Comparison of ENCODE assay signal across 31 cellular contexts in genomic region chr11:4797212-4797611, GRCh38. TPM values are rescaled to one million over a fixed set of nuclear protein-coding genes. Genes with fewer than 3 reads are reported as not detected.
DNase-seq lines count a peak whose midpoint lies in the region; ATAC-seq, FAIRE-seq and TF ChIP-seq lines count a peak whose summit lies in the region.
"Had no signal": no experiment of that assay in that cellular context is flagged by ENCODE, and none has a peak within 500 bp of the region (broad histone marks: within the 10 kb centered on the region; RNA-seq: fewer than 3 reads in every experiment).

No MANE protein-coding gene starts in this region.

- no peak overlapping the region for H2BK15ac ChIP-seq in H1 (ENCODE audit: low read length)

- no peaks in the 10 kb centered on the region for H3K36me3 ChIP-seq in H1 (ENCODE audit: control insufficient read depth in 2 of 4, insufficient read depth in 4 of 4, low read length in 3 of 4)
- H3K36me3 ChIP-seq in mucosa of descending colon (ENCODE audit: low read depth), result no peaks in the 10 kb centered on the region
- H3K36me3 ChIP-seq: BE2C, BLaER1 had no signal

- H2AK5ac ChIP-seq in H1 (ENCODE audit: low read depth, low read length), result no peak overlapping the region

- POLR2A ChIA-PET in H1 (lab: Charles Lee; ENCODE audit: partially characterized antibody), result interaction anchor here (0.7 kb wide), 1 partner anchor 123 kb away, joined by 3 read pairs; no protein-coding TSS in a partner anchor

- WGBS in H1 (ENCODE audit: extremely low coverage in 1 of 2, insufficient coverage in 1 of 2, insufficient read length in 1 of 2, insufficient replicate concordance in 2 of 2, low coverage in 1 of 2, low lambda C conversion rate in 2 of 2, missing lambda C conversion rate in 1 of 2), 2 experiments, result 48% methylated on average over 2 of the region's 2 CpGs; no CpG with 5 or more reads in 1 of the 2 experiments

- no peak overlapping the region for H2BK5ac ChIP-seq in H1 (ENCODE audit: low read depth, low read length)

- no peak overlapping the region for H3K27ac ChIP-seq in H1 (ENCODE audit: low read depth, low read length)
- H3K27ac ChIP-seq: 22Rv1, A549, BLaER1 had no signal

- CTCF ChIA-PET in H1 (lab: Charles Lee; ENCODE audit: partially characterized antibody), result interaction anchor here (1.2 to 1.4 kb wide), 2 partner anchors 58 to 160 kb away, joined by 4 to 6 read pairs; partner anchors contain the start of gene OR51D1

- no peaks in the 10 kb centered on the region for H4K20me1 ChIP-seq in H1 (replicated peaks in 1 of 2; ENCODE audit: control insufficient read depth in 1 of 2, insufficient read depth in 2 of 2, low read length in 2 of 2)
- H4K20me1 ChIP-seq: BLaER1 had no signal

- no peak for TF ChIP-seq EP300 in H1 (IDR thresholded peaks at IDR 0.05; ENCODE audit: borderline replicate concordance in 1 of 2, low read depth in 2 of 2, low read length in 2 of 2)

- TF ChIP-seq POLR2A in H1 (IDR thresholded peaks at IDR 0.05; ENCODE audit: control extremely low read depth in 1 of 2, low read depth in 2 of 2, low read length in 2 of 2), result no peak

- DNase-seq in NCI-H2029 (lab: John Stamatoyannopoulos, UW) (peak; percentile 15), NCI-H2029 treated with DMSO at 0.1 percent for 48 hours (lab: John Stamatoyannopoulos, UW) (no peak), H1 (ENCODE audit: low read depth in 1 of 2, low spot score in 2 of 2) (no peak), fibroblast of mammary gland (ENCODE audit: low read depth) (peak; percentile 10), mucosa of descending colon (no peak), ureter (ENCODE audit: low spot score) (no peak), ACHN (no peak)
- DNase-seq: BE2C; C1 segment of cervical spinal cord; CD4-positive, alpha-beta memory T cell; CD4-positive, CD25-positive, alpha-beta regulatory T cell; CD8-positive, alpha-beta memory T cell; COR-L47; DMS 273 treated with DMSO at 0.1 percent for 48 hours; DMS153; DMS53; DMS79; DND-41; EL; GDM1 had no signal

- no peak overlapping the region for H2BK120ac ChIP-seq in H1 (replicated peaks; ENCODE audit: low read depth, low read length)

- no peak overlapping the region for H4K8ac ChIP-seq in H1 (ENCODE audit: extremely low read depth, insufficient read depth, low read length)

- H3K4me1 ChIP-seq in H1 (replicated peaks in 1 of 4; ENCODE audit: control insufficient read depth in 3 of 4, insufficient read depth in 4 of 4, low read length in 3 of 4) (no peaks in the 10 kb centered on the region), mucosa of descending colon (ENCODE audit: low read depth) (no peaks in the 10 kb centered on the region)
- H3K4me1 ChIP-seq: A549, BE2C, BLaER1 had no signal

- H3K4ac ChIP-seq in H1 (replicated peaks; ENCODE audit: insufficient read length, low read depth, low read length), result no peak overlapping the region

- H3K23ac ChIP-seq in H1 (ENCODE audit: insufficient read length), result no peak overlapping the region

- no peak overlapping the region for H3K56ac ChIP-seq in H1 (replicated peaks; ENCODE audit: insufficient read length, low read depth, low read length)

- H2BK20ac ChIP-seq in H1 (ENCODE audit: low read length), result no peak overlapping the region

- no peak for TF ChIP-seq RAD21 in H1 (IDR thresholded peaks at IDR 0.05 in 1 of 2, conservative IDR thresholded peaks at IDR 0.05 in 1 of 2; ENCODE audit: low read depth in 2 of 2, low read length in 2 of 2)

- no peak overlapping the region for H4K5ac ChIP-seq in H1 (ENCODE audit: insufficient read length, low read depth, low read length)

- H3K9ac ChIP-seq in H1 (replicated peaks in 1 of 4; ENCODE audit: extremely low read depth in 1 of 4, low read depth in 3 of 4, low read length in 3 of 4), result no peak overlapping the region
- H3K9ac ChIP-seq: BLaER1 had no signal

- H3K14ac ChIP-seq in H1 (ENCODE audit: insufficient read length), result no peak overlapping the region

- intact Hi-C loops in mucosa of descending colon (cut with DNase I, micrococcal nuclease), result no loop called here

- peak overlapping the region; percentile 39; the same call in 1 of the 2 replicates for H2AFZ ChIP-seq in H1 (ENCODE audit: low read length)

- H3K23me2 ChIP-seq in H1 (ENCODE audit: low read depth, low read length), result no peaks in the 10 kb centered on the region; the same call in 1 of the 2 replicates

- H2BK12ac ChIP-seq in H1 (ENCODE audit: low read depth, low read length), result no peak overlapping the region

- in situ Hi-C loops in ACHN (cut with HindIII; ENCODE audit: low pct_ligation_motif_present, low pct_unique_long_range_greater_than_20kb, low sequenced_read_pairs), result no loop called here

- H3K4me3 ChIP-seq in H1 (ENCODE audit: extremely low read depth in 1 of 4, insufficient read depth in 2 of 4, low read depth in 3 of 4, low read length in 4 of 4) (no peak overlapping the region), fibroblast of mammary gland (ENCODE audit: control insufficient read depth, low read depth, low read length) (no peak overlapping the region), mucosa of descending colon (no peak overlapping the region)
- H3K4me3 ChIP-seq: A549, BLaER1, GM12878 had no signal

- H3K79me1 ChIP-seq in H1 (ENCODE audit: low read depth, low read length), result no peaks in the 10 kb centered on the region

- no peak for FAIRE-seq in H1 (lab: Jason Lieb, UNC)
- FAIRE-seq: A549, GM12878, GM12892, GM18507 had no signal

- TF ChIP-seq CTCF in H1 (IDR thresholded peaks at IDR 0.05; ENCODE audit: control extremely low read depth in 1 of 3, insufficient read depth in 1 of 3, low read depth in 1 of 3, low read length in 3 of 3) (no peak), fibroblast of mammary gland (conservative IDR thresholded peaks at IDR 0.05; ENCODE audit: control insufficient read depth, insufficient read depth, low read depth, low read length) (no peak), mucosa of descending colon (IDR thresholded peaks at IDR 0.05) (no peak)

- H3K4me2 ChIP-seq in H1 (ENCODE audit: insufficient read depth in 1 of 2, low read depth in 2 of 2, low read length in 2 of 2), result no peak overlapping the region
- H3K4me2 ChIP-seq: A549, BLaER1 had no signal

- H3K9me3 ChIP-seq in H1 (ENCODE audit: insufficient read depth in 2 of 2, low read depth in 1 of 2, low read length in 1 of 2) (no peaks in the 10 kb centered on the region), mucosa of descending colon (no peaks in the 10 kb centered on the region)
- H3K9me3 ChIP-seq: A549, BE2C, BLaER1 had no signal

- H3K18ac ChIP-seq in H1 (ENCODE audit: extremely low read depth, low read length), result no peak overlapping the region

- no peak overlapping the region for H4K91ac ChIP-seq in H1 (replicated peaks; ENCODE audit: insufficient read length, low read length)

- H3K79me2 ChIP-seq in H1 (ENCODE audit: control insufficient read depth in 1 of 2, insufficient read depth in 2 of 2, low read length in 2 of 2), result no peaks in the 10 kb centered on the region

- ATAC-seq in mucosa of descending colon, result peak; percentile 75
- ATAC-seq: A549, GM12878 had no signal

- peaks cover 0 to 1% (median 0%) of the 10 kb centered on the region in 4 experiments; a peak in 1 of 7 replicates for H3K27me3 ChIP-seq in H1 (replicated peaks in 1 of 4; ENCODE audit: control insufficient read depth in 3 of 4, extremely low read depth in 1 of 4, insufficient read depth in 3 of 4, low read length in 3 of 4)
- H3K27me3 ChIP-seq: BE2C, BLaER1 had no signal

RNA-seq across cellular contexts. Expression of gene OR52R1, which starts 7.0 kb away (rescaled TPM):
- total RNA-seq in H1 (2021; fragmentation: NEBNext Ultra II Directional; extraction: Animal tissue kit (Norgen Biotek cat#: 25700)), result not detected in 2 replicates
- polyA plus RNA-seq in H1 (2011; rRNA removed), result not detected in 2 replicates
- polyA plus RNA-seq in H1 (2011; cell fraction: cytosol; rRNA removed), result not detected
- polyA plus RNA-seq in H1 (2011; cell fraction: nucleus; rRNA removed), result not detected
- not detected in 4 replicates for polyA plus RNA-seq in H1 (2012, experiment 1 of 2)
- not detected for polyA plus RNA-seq in H1 (2012, experiment 2 of 2)
- polyA plus RNA-seq in H1 (2013, experiment 1 of 2), result not detected
- not detected for polyA plus RNA-seq in H1 (2013, experiment 2 of 2)
- polyA minus RNA-seq in H1 (2011; rRNA and poly(A)+ RNA removed), result not detected in 2 replicates
- not detected for polyA minus RNA-seq in H1 (2011; cell fraction: cytosol; rRNA and poly(A)+ RNA removed)
- not detected for polyA minus RNA-seq in H1 (2011; cell fraction: nucleus; rRNA and poly(A)+ RNA removed)
- total RNA-seq in mucosa of descending colon, result not detected
- not detected for total RNA-seq in ureter
- total RNA-seq: A172; CD4-positive, alpha-beta memory T cell; CD4-positive, CD25-positive, alpha-beta regulatory T cell; CD8-positive, alpha-beta memory T cell; Daoy; G401; GM12878 had no signal
- polyA plus RNA-seq: A549; AG04450; CD14-positive monocyte; CD4-positive, alpha-beta memory T cell; CD4-positive, CD25-positive, alpha-beta regulatory T cell; CD8-positive, alpha-beta memory T cell; GM12878 had no signal

RNA-seq across cellular contexts. Expression of gene OR51F2, which starts 23.9 kb away (rescaled TPM):
- total RNA-seq in H1 (2021; fragmentation: NEBNext Ultra II Directional; extraction: Animal tissue kit (Norgen Biotek cat#: 25700)), result not detected in 2 replicates
- 0.09 and 0.15 TPM in 2 replicates for polyA plus RNA-seq in H1 (2011; rRNA removed)
- polyA plus RNA-seq in H1 (2011; cell fraction: cytosol; rRNA removed), result not detected
- 0.16 TPM for polyA plus RNA-seq in H1 (2011; cell fraction: nucleus; rRNA removed)
- not detected in 4 replicates for polyA plus RNA-seq in H1 (2012, experiment 1 of 2)
- polyA plus RNA-seq in H1 (2012, experiment 2 of 2), result not detected
- not detected for polyA plus RNA-seq in H1 (2013, experiment 1 of 2)
- not detected for polyA plus RNA-seq in H1 (2013, experiment 2 of 2)
- polyA minus RNA-seq in H1 (2011; rRNA and poly(A)+ RNA removed), result 2.1 and 2.3 TPM in 2 replicates
- polyA minus RNA-seq in H1 (2011; cell fraction: cytosol; rRNA and poly(A)+ RNA removed), result not detected
- 0.70 TPM for polyA minus RNA-seq in H1 (2011; cell fraction: nucleus; rRNA and poly(A)+ RNA removed)
- total RNA-seq in mucosa of descending colon, result not detected
- total RNA-seq in ureter, result not detected
- total RNA-seq: A172; CD4-positive, alpha-beta memory T cell; CD4-positive, CD25-positive, alpha-beta regulatory T cell; CD8-positive, alpha-beta memory T cell; Daoy; G401; GM12878 had no signal
- polyA plus RNA-seq: A549; AG04450; CD14-positive monocyte; CD4-positive, alpha-beta memory T cell; CD4-positive, CD25-positive, alpha-beta regulatory T cell; CD8-positive, alpha-beta memory T cell; GM12878 had no signal

RNA-seq across cellular contexts. Expression of gene OR51F1, which starts 27.5 kb away (rescaled TPM):
- not detected in 2 replicates for total RNA-seq in H1 (2021; fragmentation: NEBNext Ultra II Directional; extraction: Animal tissue kit (Norgen Biotek cat#: 25700))
- not detected in 2 replicates for polyA plus RNA-seq in H1 (2011; rRNA removed)
- not detected for polyA plus RNA-seq in H1 (2011; cell fraction: cytosol; rRNA removed)
- polyA plus RNA-seq in H1 (2011; cell fraction: nucleus; rRNA removed), result not detected
- not detected in 4 replicates for polyA plus RNA-seq in H1 (2012, experiment 1 of 2)
- not detected for polyA plus RNA-seq in H1 (2012, experiment 2 of 2)
- polyA plus RNA-seq in H1 (2013, experiment 1 of 2), result not detected
- not detected for polyA plus RNA-seq in H1 (2013, experiment 2 of 2)
- 0.20 TPM in 1 of 2 replicates, not detected in the other for polyA minus RNA-seq in H1 (2011; rRNA and poly(A)+ RNA removed)
- polyA minus RNA-seq in H1 (2011; cell fraction: cytosol; rRNA and poly(A)+ RNA removed), result not detected
- polyA minus RNA-seq in H1 (2011; cell fraction: nucleus; rRNA and poly(A)+ RNA removed), result not detected
- total RNA-seq in mucosa of descending colon (not detected), ureter (not detected)
- total RNA-seq: A172; CD4-positive, alpha-beta memory T cell; CD4-positive, CD25-positive, alpha-beta regulatory T cell; CD8-positive, alpha-beta memory T cell; Daoy; G401; GM12878 had no signal
- polyA plus RNA-seq: A549; AG04450; CD14-positive monocyte; CD4-positive, alpha-beta memory T cell; CD4-positive, CD25-positive, alpha-beta regulatory T cell; CD8-positive, alpha-beta memory T cell; GM12878 had no signal

RNA-seq across cellular contexts. Expression of gene OR51S1, which starts 51.8 kb away (rescaled TPM):
- total RNA-seq in H1 (2021; fragmentation: NEBNext Ultra II Directional; extraction: Animal tissue kit (Norgen Biotek cat#: 25700)), result not detected in 2 replicates
- polyA plus RNA-seq in H1 (2011; rRNA removed), result not detected in 2 replicates
- polyA plus RNA-seq in H1 (2011; cell fraction: cytosol; rRNA removed), result not detected
- not detected for polyA plus RNA-seq in H1 (2011; cell fraction: nucleus; rRNA removed)
- polyA plus RNA-seq in H1 (2012, experiment 1 of 2), result not detected in 4 replicates
- not detected for polyA plus RNA-seq in H1 (2012, experiment 2 of 2)
- polyA plus RNA-seq in H1 (2013, experiment 1 of 2), result not detected
- polyA plus RNA-seq in H1 (2013, experiment 2 of 2), result not detected
- not detected in 2 replicates for polyA minus RNA-seq in H1 (2011; rRNA and poly(A)+ RNA removed)
- polyA minus RNA-seq in H1 (2011; cell fraction: cytosol; rRNA and poly(A)+ RNA removed), result not detected
- not detected for polyA minus RNA-seq in H1 (2011; cell fraction: nucleus; rRNA and poly(A)+ RNA removed)
- not detected for total RNA-seq in mucosa of descending colon
- not detected for total RNA-seq in ureter
- total RNA-seq: A172; CD4-positive, alpha-beta memory T cell; CD4-positive, CD25-positive, alpha-beta regulatory T cell; CD8-positive, alpha-beta memory T cell; Daoy; G401; GM12878 had no signal
- polyA plus RNA-seq: A549; AG04450; CD14-positive monocyte; CD4-positive, alpha-beta memory T cell; CD4-positive, CD25-positive, alpha-beta regulatory T cell; CD8-positive, alpha-beta memory T cell; GM12878 had no signal

Comparison
In these comparisons a context has a peak if more than half of its experiments do, and no peak if none do; other contexts are left out.
1. DNase-seq: peak in NCI-H2029 (single experiment) and fibroblast of mammary gland (single experiment); none in NCI-H2029 treated with DMSO at 0.1 percent for 48 hours (single experiment), H1 (0 of 2), mucosa of descending colon (0 of 3), ureter (single experiment) and ACHN (single experiment).